In the genomic region with DNA sequence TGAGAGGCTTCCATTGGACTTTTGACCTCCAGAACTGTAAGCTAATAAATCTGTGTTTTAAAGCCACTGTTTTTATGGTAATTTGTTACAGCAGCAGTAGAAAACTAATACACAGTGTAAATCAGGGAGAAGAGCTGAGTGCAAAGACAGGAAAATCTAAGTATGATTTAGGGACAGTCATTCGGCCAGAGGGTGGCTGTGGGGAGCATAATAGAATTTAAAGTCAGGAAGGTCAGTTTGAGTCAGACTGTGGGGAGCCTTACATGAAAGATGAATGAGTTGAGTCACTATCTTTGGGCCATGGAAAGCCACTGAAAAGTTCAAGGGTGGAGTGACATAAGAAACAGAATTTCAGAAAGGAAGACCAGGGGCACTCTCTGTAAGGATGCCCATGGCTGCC, we compare ENCODE assay signal across 12 cellular contexts. TPM values are rescaled to one million over a fixed set of nuclear protein-coding genes. Genes with fewer than 3 reads are reported as not detected.
A peak's percentile ranks its signal among the peaks of the same experiment; 100 is the strongest.
DNase-seq lines count a peak whose midpoint lies in the region; ATAC-seq and TF ChIP-seq lines count a peak whose summit lies in the region.
"Had no signal": no experiment of that assay in that cellular context is flagged by ENCODE, and none has a peak within 500 bp of the region (broad histone marks: within the 10 kb centered on the region; RNA-seq: fewer than 3 reads in every experiment).

No MANE protein-coding gene starts in this region.

- no peak overlapping the region for H4K12ac ChIP-seq in trophoblast cell (ENCODE audit: low read depth, low read length)

- H2BK12ac ChIP-seq in trophoblast cell (ENCODE audit: low read length), result peak overlapping the region; percentile 67
- no peak overlapping the region for H2BK12ac ChIP-seq in H9 (ENCODE audit: insufficient read length, low read depth, low read length)

- H2BK20ac ChIP-seq in H9 (ENCODE audit: low read depth, low read length, poor library complexity, severe bottlenecking), result no peak overlapping the region

- H3K4me2 ChIP-seq in trophoblast cell (ENCODE audit: low read length) (no peak overlapping the region), H9 (ENCODE audit: insufficient read depth, insufficient read length, low read length) (no peak overlapping the region)

- H2BK15ac ChIP-seq in H9 (ENCODE audit: low read depth, low read length), result no peak overlapping the region

- H4K20me1 ChIP-seq in H9 (ENCODE audit: control insufficient read depth, insufficient read depth, insufficient read length), result no peaks in the 10 kb centered on the region

- no peak overlapping the region for H3K9ac ChIP-seq in trophoblast cell (ENCODE audit: low read length)
- no peak overlapping the region for H3K9ac ChIP-seq in H9 (ENCODE audit: extremely low read depth, insufficient read length, low read length)

- no peak overlapping the region for H3K27ac Mint-ChIP-seq in H9

- H3K23ac ChIP-seq in trophoblast cell (ENCODE audit: low read length) (no peak overlapping the region), H9 (ENCODE audit: insufficient read length, low read depth, low read length) (no peak overlapping the region)

- no peaks in the 10 kb centered on the region for H3K36me3 ChIP-seq in trophoblast cell (ENCODE audit: control insufficient read depth in 1 of 2, insufficient read depth in 2 of 2, low read length in 2 of 2)

- H3K4me1 Mint-ChIP-seq in H9, result peaks cover 25 to 32% of the 10 kb centered on the region in 2 experiments

- no peak overlapping the region for H3T11ph ChIP-seq in H9 (ENCODE audit: low read length)

- no peak overlapping the region for H2AK5ac ChIP-seq in trophoblast cell (ENCODE audit: low read length)
- H2AK5ac ChIP-seq in H9 (ENCODE audit: insufficient read length, low read length), result no peak overlapping the region

- H3K4ac ChIP-seq in trophoblast cell (ENCODE audit: low read depth, low read length) (no peak overlapping the region), H9 (ENCODE audit: low read depth, low read length) (no peak overlapping the region)

- H2BK120ac ChIP-seq in trophoblast cell (ENCODE audit: insufficient read depth, low read length, poor library complexity) (no peak overlapping the region), H9 (ENCODE audit: low read depth, low read length, poor library complexity, severe bottlenecking) (no peak overlapping the region)

- H3K18ac ChIP-seq in trophoblast cell (ENCODE audit: low read length), result no peak overlapping the region
- H3K18ac ChIP-seq in H9 (ENCODE audit: insufficient read length, low read depth, low read length), result no peak overlapping the region

- no peaks in the 10 kb centered on the region for H3K36me3 Mint-ChIP-seq in H9 (ENCODE audit: insufficient read depth in 1 of 3, low read depth in 3 of 3)

- no peaks in the 10 kb centered on the region for H3K27me3 Mint-ChIP-seq in H9 (ENCODE audit: low read depth)

- peak overlapping the region; percentile 48 for H4K91ac ChIP-seq in trophoblast cell (ENCODE audit: low read depth, low read length)
- H4K91ac ChIP-seq in H9 (ENCODE audit: insufficient read length, low read depth, low read length), result no peak overlapping the region

- H4K5ac ChIP-seq in H9 (ENCODE audit: insufficient read length, low read depth, low read length), result no peak overlapping the region

- H3K27ac ChIP-seq in trophoblast cell (ENCODE audit: low read depth, low read length), result no peak overlapping the region
- no peak overlapping the region for H3K27ac ChIP-seq in H9 (ENCODE audit: insufficient read length, low read depth, low read length)

- peak; percentile 79 for ATAC-seq in GM21786 (IDR thresholded peaks at IDR 0.05; ENCODE audit: unreplicated experiment)
- peak; percentile 90 for ATAC-seq in HG03442 (IDR thresholded peaks at IDR 0.05; ENCODE audit: unreplicated experiment)
- no peak for ATAC-seq in HG03457 (IDR thresholded peaks at IDR 0.05; ENCODE audit: unreplicated experiment)
- no peak for ATAC-seq in omental fat pad (ENCODE audit: low FRiP score)

- H3K9me3 ChIP-seq in trophoblast cell (ENCODE audit: insufficient read depth, low read depth, low read length), result no peaks in the 10 kb centered on the region
- H3K9me3 ChIP-seq in H9 (ENCODE audit: control insufficient read depth, low read depth, low read length), result no peaks in the 10 kb centered on the region

- H2AFZ ChIP-seq in trophoblast cell (ENCODE audit: insufficient read depth, low read length, poor library complexity) (no peak overlapping the region), H9 (ENCODE audit: low read length) (no peak overlapping the region)

- no peaks in the 10 kb centered on the region for H3K79me2 ChIP-seq in trophoblast cell (ENCODE audit: control insufficient read depth, insufficient read depth, low read length, poor library complexity)
- H3K79me2 ChIP-seq in H9 (ENCODE audit: insufficient read depth, low read length), result no peaks in the 10 kb centered on the region

- H3K4me3 Mint-ChIP-seq in H9, result no peak overlapping the region

- H2BK5ac ChIP-seq in trophoblast cell (ENCODE audit: low read depth, low read length, poor library complexity) (no peak overlapping the region), H9 (ENCODE audit: insufficient read length, low read length) (no peak overlapping the region)

- DNase-seq in activated T-cell treated with anti-CD3 and anti-CD28 coated beads for 48 hours (ENCODE audit: low read depth), result peak; percentile 12
- no peak for DNase-seq in activated T-cell treated with anti-CD3 and anti-CD28 coated beads, Interleukin-2, amount 50 U/mL, for 1 hour
- no peak for DNase-seq in trophoblast cell
- no peak for DNase-seq in omental fat pad (ENCODE audit: low spot score)
- DNase-seq in H9, result no peak
- DNase-seq: amniotic stem cell, mesendoderm, occipital lobe, RPMI8226 had no signal

- no peak overlapping the region for H3K56ac ChIP-seq in H9 (ENCODE audit: insufficient read length, low read depth, low read length)

- TF ChIP-seq CTCF in omental fat pad (IDR thresholded peaks at IDR 0.05) (no peak), H9 (conservative IDR thresholded peaks at IDR 0.05) (no peak)

- no peaks in the 10 kb centered on the region for H3K4me1 ChIP-seq in trophoblast cell (ENCODE audit: control insufficient read depth in 1 of 2, insufficient read depth in 2 of 2, low read length in 2 of 2)
- peaks cover 10% of the 10 kb centered on the region; the same call in 1 of the 2 replicates for H3K4me1 ChIP-seq in H9 (ENCODE audit: insufficient read depth, low read length)

- H4K8ac ChIP-seq in trophoblast cell (ENCODE audit: low read depth, low read length) (no peak overlapping the region), H9 (replicated peaks; ENCODE audit: insufficient read length, low read depth, low read length) (no peak overlapping the region)

- H3K23me2 ChIP-seq in H9 (ENCODE audit: insufficient read length, low read depth, low read length, poor library complexity, severe bottlenecking), result no peaks in the 10 kb centered on the region

- WGBS in trophoblast cell (ENCODE audit: extremely low coverage, insufficient coverage, insufficient read length), result no CpG with 5 or more reads among the region's 1 CpG
- no CpG with 5 or more reads among the region's 1 CpG for WGBS in H9 (ENCODE audit: extremely low coverage, insufficient read length, low lambda C conversion rate)

- no peaks in the 10 kb centered on the region for H3K9me3 Mint-ChIP-seq in H9

- H3K79me1 ChIP-seq in trophoblast cell (ENCODE audit: low read length), result peaks cover 5% of the 10 kb centered on the region
- no peaks in the 10 kb centered on the region for H3K79me1 ChIP-seq in H9 (ENCODE audit: insufficient read depth, low read depth, low read length, poor library complexity, severe bottlenecking)

- H3K14ac ChIP-seq in trophoblast cell (ENCODE audit: low read length) (no peak overlapping the region), H9 (ENCODE audit: insufficient read depth, low read length) (no peak overlapping the region)

- no peak overlapping the region for H3K4me3 ChIP-seq in trophoblast cell (ENCODE audit: low read depth, low read length)

- H3K27me3 ChIP-seq in trophoblast cell (ENCODE audit: insufficient read depth, low read length) (no peaks in the 10 kb centered on the region), H9 (ENCODE audit: insufficient read depth, low read length) (no peaks in the 10 kb centered on the region; the same call in 1 of the 2 replicates)

RNA-seq across cellular contexts. Expression of a gene that starts 52.4 kb away (rescaled TPM):
- 15.0 and 17.0 TPM in 2 replicates for polyA plus RNA-seq in trophoblast cell (2013)
- 1 to 10 TPM; 1.9 to 8.0 (median 3.9) TPM for total RNA-seq in omental fat pad
- 19.0 and 19.6 TPM in 2 replicates for total RNA-seq in H9 (2021)

Comparison
In these comparisons a context has a peak if more than half of its experiments do, and no peak if none do; other contexts are left out.
1. ATAC-seq: peak in GM21786 (single experiment) and HG03442 (single experiment); none in HG03457 (single experiment) and omental fat pad (single experiment).